ENCODE assay signal across 12 cellular contexts in genomic region chr9:88682431-88682831, GRCh38.
"Had no signal": no experiment of that assay in that cellular context is flagged by ENCODE, and none has a peak within 500 bp of the region (broad histone marks: within the 10 kb centered on the region; RNA-seq: fewer than 3 reads in every experiment).

No MANE protein-coding gene starts in this region.

- H3K9me3 Mint-ChIP-seq: activated naive CD8-positive, alpha-beta T cell treated with anti-CD3 and anti-CD28 coated beads, Interleukin-2, amount 10 ng/mL, durations not matched to agents 7 days and 5 days; activated T-cell treated with anti-CD3 and anti-CD28 coated beads, Interleukin-2, amount 50 U/mL, for 24 hours; natural killer cell treated with Interleukin-12 subunit alpha and Interleukin-12 subunit beta and Interleukin-15 and Interleukin-18, amount 100 ng/mL, for 72 hours had no signal

- H3K27ac Mint-ChIP-seq: activated naive CD8-positive, alpha-beta T cell treated with anti-CD3 and anti-CD28 coated beads, Interleukin-2, amount 10 ng/mL, durations not matched to agents 7 days and 5 days; activated T-cell treated with anti-CD3 and anti-CD28 coated beads, Interleukin-2, amount 50 U/mL, for 24 hours; natural killer cell treated with Interleukin-12 subunit alpha and Interleukin-12 subunit beta and Interleukin-15 and Interleukin-18, amount 100 ng/mL, for 72 hours had no signal

- H3K4me1 Mint-ChIP-seq: activated naive CD8-positive, alpha-beta T cell treated with anti-CD3 and anti-CD28 coated beads, Interleukin-2, amount 10 ng/mL, durations not matched to agents 7 days and 5 days had no signal

- H3K4me3 Mint-ChIP-seq: activated naive CD8-positive, alpha-beta T cell treated with anti-CD3 and anti-CD28 coated beads, Interleukin-2, amount 10 ng/mL, durations not matched to agents 7 days and 5 days; activated T-cell treated with anti-CD3 and anti-CD28 coated beads, Interleukin-2, amount 50 U/mL, for 24 hours; natural killer cell treated with Interleukin-12 subunit alpha and Interleukin-12 subunit beta and Interleukin-15 and Interleukin-18, amount 100 ng/mL, for 72 hours had no signal

- H3K36me3 Mint-ChIP-seq: activated naive CD8-positive, alpha-beta T cell treated with anti-CD3 and anti-CD28 coated beads, Interleukin-2, amount 10 ng/mL, durations not matched to agents 7 days and 5 days; natural killer cell treated with Interleukin-12 subunit alpha and Interleukin-12 subunit beta and Interleukin-15 and Interleukin-18, amount 100 ng/mL, for 72 hours had no signal

- ATAC-seq: activated CD4-positive, CD25-positive, alpha-beta regulatory T cell treated with anti-CD3 and anti-CD28 coated beads, Interleukin-2, amount 50 U/mL, for 24 hours; left cardiac atrium; mucosa of descending colon had no signal

- H3K4me3 ChIP-seq: mucosa of descending colon, pancreas, thyroid gland had no signal

- DNase-seq: activated gamma-delta T cell treated with Interleukin-2 at 50 U/mL for 16 hours; activated naive CD8-positive, alpha-beta T cell treated with anti-CD3 and anti-CD28 coated beads, Interleukin-2, amount 10 ng/mL, durations not matched to agents 7 days and 5 days; activated T-cell treated with anti-CD3 and anti-CD28 coated beads, Interleukin-2, amount 50 U/mL, for 24 hours; hypothalamus; left cardiac atrium; mucosa of descending colon; pancreas; retina; small intestine; thyroid gland had no signal
